13 cellular contexts compared by ENCODE assay signal in genomic region chr22:30541979-30542810, GRCh38. TPM values are rescaled to one million over a fixed set of nuclear protein-coding genes. Genes with fewer than 3 reads are reported as not detected.
A peak's percentile ranks its signal among the peaks of the same experiment; 100 is the strongest.
DNase-seq lines count a peak whose midpoint lies in the region; ATAC-seq and TF ChIP-seq lines count a peak whose summit lies in the region.
"Had no signal": no experiment of that assay in that cellular context is flagged by ENCODE, and none has a peak within 500 bp of the region (broad histone marks: within the 10 kb centered on the region; RNA-seq: fewer than 3 reads in every experiment).

No MANE protein-coding gene starts in this region.

- H3K36me3 Mint-ChIP-seq in activated CD8-positive, alpha-beta memory T cell treated with anti-CD3 and anti-CD28 coated beads, Interleukin-2, amount 10 ng/mL, durations not matched to agents 7 days and 5 days, result no peaks in the 10 kb centered on the region

- H3K4me3 ChIP-seq in mesendoderm (ENCODE audit: low read length), result peak overlapping the region; percentile 4
- peak overlapping the region; percentile 32 to 48 for H3K4me3 ChIP-seq in tibial artery
- H3K4me3 ChIP-seq: SJSA1 had no signal

- H3K27ac ChIP-seq in mesendoderm (ENCODE audit: low read depth, low read length) (no peak overlapping the region), tibial artery (no peak overlapping the region)
- H3K27ac ChIP-seq: 22Rv1, SJSA1 had no signal

- H3K4me1 Mint-ChIP-seq in activated CD8-positive, alpha-beta memory T cell treated with anti-CD3 and anti-CD28 coated beads, Interleukin-2, amount 10 ng/mL, durations not matched to agents 7 days and 5 days, result no peaks in the 10 kb centered on the region

- H3K9me3 Mint-ChIP-seq in activated CD8-positive, alpha-beta memory T cell treated with anti-CD3 and anti-CD28 coated beads, Interleukin-2, amount 10 ng/mL, durations not matched to agents 7 days and 5 days (ENCODE audit: low read depth), result no peaks in the 10 kb centered on the region

- H3K36me3 ChIP-seq in mesendoderm (ENCODE audit: control insufficient read depth, insufficient read depth, low read length) (no peaks in the 10 kb centered on the region), tibial artery (no peaks in the 10 kb centered on the region)
- H3K36me3 ChIP-seq: SJSA1 had no signal

- H3K27ac Mint-ChIP-seq in activated CD8-positive, alpha-beta memory T cell treated with anti-CD3 and anti-CD28 coated beads, Interleukin-2, amount 10 ng/mL, durations not matched to agents 7 days and 5 days, result no peak overlapping the region

- H4K5ac ChIP-seq in mesendoderm (ENCODE audit: low read length), result no peak overlapping the region

- no peak for TF ChIP-seq CTCF in tibial artery (IDR thresholded peaks at IDR 0.05)

- CTCF ChIA-PET in activated CD8-positive, alpha-beta memory T cell treated with anti-CD3 and anti-CD28 coated beads, Interleukin-2, amount 10 ng/mL, durations not matched to agents 7 days and 5 days (lab: Charles Lee), result no interaction called here

- H3K27me3 Mint-ChIP-seq in activated CD8-positive, alpha-beta memory T cell treated with anti-CD3 and anti-CD28 coated beads, Interleukin-2, amount 10 ng/mL, durations not matched to agents 7 days and 5 days, result peaks cover 43% of the 10 kb centered on the region

- ATAC-seq in esophagus mucosa (peak; percentile 31), GM18861 (IDR thresholded peaks at IDR 0.05; ENCODE audit: unreplicated experiment) (no peak)
- no peak for ATAC-seq in activated CD8-positive, alpha-beta memory T cell treated with anti-CD3 and anti-CD28 coated beads, Interleukin-2, amount 10 ng/mL, durations not matched to agents 7 days and 5 days

- no CpG with 5 or more reads among the region's 64 CpGs for WGBS in mesendoderm (ENCODE audit: extremely low coverage, insufficient coverage, low lambda C conversion rate)

- H3K9ac ChIP-seq in mesendoderm (ENCODE audit: low read length), result peak overlapping the region; percentile 34

- H3K4me1 ChIP-seq in mesendoderm (ENCODE audit: control insufficient read depth, low read depth, low read length) (no peaks in the 10 kb centered on the region), tibial artery (peaks cover 0 to 12% (median 9%) of the 10 kb centered on the region in 4 donors)
- H3K4me1 ChIP-seq: SJSA1 had no signal

- intact Hi-C loops in tibial artery (cut with DNase I; ENCODE audit: low total_unique reads), result no loop called here

- H3K27me3 ChIP-seq in mesendoderm (ENCODE audit: insufficient read depth, low read length, poor library complexity) (no peaks in the 10 kb centered on the region), tibial artery (peaks cover 0 to 53% of the 10 kb centered on the region in 2 donors)

- peak; percentile 28 for DNase-seq in DMS53 (lab: John Stamatoyannopoulos, UW)
- DNase-seq in DMS53 treated with DMSO at 0.1 percent for 48 hours (lab: John Stamatoyannopoulos, UW; ENCODE audit: unreplicated experiment), result no peak
- peak; percentile 45 for DNase-seq in mesendoderm
- DNase-seq in tibial artery, result no peak
- DNase-seq in ureter (ENCODE audit: low spot score), result no peak
- no peak for DNase-seq in activated CD8-positive, alpha-beta memory T cell treated with anti-CD3 and anti-CD28 coated beads, Interleukin-2, amount 10 ng/mL, durations not matched to agents 7 days and 5 days
- DNase-seq: MV-4-11; stimulated activated CD4-positive, alpha-beta T cell treated with anti-CD3 and anti-CD28 coated beads, Interleukin-4, amount 100 ng/mL, for 1 hour had no signal

- no peak overlapping the region for H2BK15ac ChIP-seq in mesendoderm (replicated peaks; ENCODE audit: low read depth)

- no peaks in the 10 kb centered on the region for H3K9me3 ChIP-seq in tibial artery
- H3K9me3 ChIP-seq: SJSA1 had no signal

- H3K79me1 ChIP-seq in mesendoderm (ENCODE audit: low read length), result no peaks in the 10 kb centered on the region

- H3K4ac ChIP-seq in mesendoderm (ENCODE audit: low read depth, low read length), result peak overlapping the region; percentile 57

- no peaks in the 10 kb centered on the region for H3K79me2 ChIP-seq in mesendoderm (ENCODE audit: control insufficient read depth, insufficient read depth, low read length)

- H4K8ac ChIP-seq in mesendoderm (ENCODE audit: low read depth, low read length), result peak overlapping the region; percentile 30

- peak overlapping the region; percentile 43 for H3K18ac ChIP-seq in mesendoderm (ENCODE audit: low read length)

- H2BK120ac ChIP-seq in mesendoderm (ENCODE audit: low read depth, low read length), result no peak overlapping the region

- H3K4me3 Mint-ChIP-seq in activated CD8-positive, alpha-beta memory T cell treated with anti-CD3 and anti-CD28 coated beads, Interleukin-2, amount 10 ng/mL, durations not matched to agents 7 days and 5 days, result no peak overlapping the region

- H2AK5ac ChIP-seq in mesendoderm (ENCODE audit: low read length), result no peak overlapping the region

- H3K56ac ChIP-seq in mesendoderm (ENCODE audit: low read length), result peak overlapping the region; percentile 77

- peak overlapping the region; percentile 44 for H3K4me2 ChIP-seq in mesendoderm (ENCODE audit: low read length)

- H2BK5ac ChIP-seq in mesendoderm (ENCODE audit: low read length), result no peak overlapping the region

- H3K23ac ChIP-seq in mesendoderm (ENCODE audit: low read length), result no peak overlapping the region

RNA-seq across cellular contexts. Expression of gene SEC14L6, which starts 4.3 kb away (rescaled TPM):
- total RNA-seq in esophagus mucosa, result not detected
- polyA plus RNA-seq in mesendoderm (2013, experiment 1 of 2), result 0.53 TPM
- polyA plus RNA-seq in mesendoderm (2013, experiment 2 of 2), result 0.53 TPM
- 0.57 TPM for total RNA-seq in ureter
- total RNA-seq in activated CD8-positive, alpha-beta memory T cell treated with anti-CD3 and anti-CD28 coated beads, Interleukin-2, amount 10 ng/mL, durations not matched to agents 7 days and 5 days, result under 1 TPM in 1 of 2 experiments, not detected in 1; 0.07 TPM
- total RNA-seq: SJSA1 had no signal

RNA-seq across cellular contexts. Expression of gene GAL3ST1, which starts 32.3 kb away (rescaled TPM):
- total RNA-seq in esophagus mucosa, result not detected
- 12.5 TPM for polyA plus RNA-seq in mesendoderm (2013, experiment 1 of 2)
- 12.0 TPM for polyA plus RNA-seq in mesendoderm (2013, experiment 2 of 2)
- total RNA-seq in ureter, result 0.73 TPM
- total RNA-seq in activated CD8-positive, alpha-beta memory T cell treated with anti-CD3 and anti-CD28 coated beads, Interleukin-2, amount 10 ng/mL, durations not matched to agents 7 days and 5 days, result not detected
- total RNA-seq: glomerular endothelial cell, SJSA1 had no signal

RNA-seq across cellular contexts. Expression of gene SEC14L4, which starts 36.7 kb away (rescaled TPM):
- total RNA-seq in esophagus mucosa (not detected), ureter (0.39 TPM)
- 1.2 TPM for polyA plus RNA-seq in mesendoderm (2013, experiment 1 of 2)
- polyA plus RNA-seq in mesendoderm (2013, experiment 2 of 2), result 1.4 TPM
- total RNA-seq in activated CD8-positive, alpha-beta memory T cell treated with anti-CD3 and anti-CD28 coated beads, Interleukin-2, amount 10 ng/mL, durations not matched to agents 7 days and 5 days, result not detected
- total RNA-seq: glomerular endothelial cell, SJSA1 had no signal

RNA-seq across cellular contexts. Expression of gene PES1, which starts 49.5 kb away (rescaled TPM):
- total RNA-seq in esophagus mucosa (55.8 TPM), ureter (82.9 TPM)
- 116 TPM for polyA plus RNA-seq in mesendoderm (2013, experiment 1 of 2)
- 112 TPM for polyA plus RNA-seq in mesendoderm (2013, experiment 2 of 2)
- 10 to 100 TPM; 56.2 to 91.5 TPM for total RNA-seq in activated CD8-positive, alpha-beta memory T cell treated with anti-CD3 and anti-CD28 coated beads, Interleukin-2, amount 10 ng/mL, durations not matched to agents 7 days and 5 days

Comparison
In these comparisons a context has a peak if more than half of its experiments do, and no peak if none do; other contexts are left out.
1. DNase-seq: peak in DMS53 (single experiment) and mesendoderm (single experiment); none in DMS53 treated with DMSO at 0.1 percent for 48 hours (single experiment), tibial artery (0 of 2), ureter (single experiment) and activated CD8-positive, alpha-beta memory T cell treated with anti-CD3 and anti-CD28 coated beads, Interleukin-2, amount 10 ng/mL, durations not matched to agents 7 days and 5 days (single experiment).